Comparison of ENCODE assay signal across 16 cellular contexts in the genomic region with DNA sequence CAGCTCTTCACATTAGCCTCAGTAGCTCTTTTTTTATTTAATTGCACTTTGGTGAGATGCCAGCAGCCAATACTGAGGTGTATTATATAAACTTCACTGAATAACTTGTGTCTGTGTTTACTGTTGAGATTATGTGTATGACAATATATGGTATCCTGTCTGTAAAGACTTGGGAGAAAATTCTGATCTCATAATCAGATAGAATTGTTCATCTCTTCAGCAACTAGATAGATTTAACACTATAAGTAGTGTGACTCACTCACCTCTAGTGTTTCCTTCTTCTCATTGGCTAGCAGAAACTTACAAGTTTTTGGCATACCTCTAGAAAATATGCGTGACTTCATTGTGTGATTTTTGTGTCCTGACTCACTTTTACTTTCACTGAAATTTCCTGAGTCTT.
DNase-seq lines count a peak whose midpoint lies in the region; ATAC-seq and TF ChIP-seq lines count a peak whose summit lies in the region.
"Had no signal": no experiment of that assay in that cellular context is flagged by ENCODE, and none has a peak within 500 bp of the region (broad histone marks: within the 10 kb centered on the region; RNA-seq: fewer than 3 reads in every experiment).

No MANE protein-coding gene starts in this region.

- BruUV-seq in mammary epithelial cell (replicated peaks; lab: Mats Ljungman, UMichigan): no TSS peak

- H3K56ac ChIP-seq in mesendoderm (ENCODE audit: low read length): no peak overlapping the region

- ATAC-seq in HG02798 (IDR thresholded peaks at IDR 0.05; ENCODE audit: poor library complexity, unreplicated experiment) (no peak), HG03432 (IDR thresholded peaks at IDR 0.05; ENCODE audit: unreplicated experiment) (no peak)
- ATAC-seq: T-helper 17 cell had no signal

- H3K4me1 ChIP-seq in mammary epithelial cell (ENCODE audit: insufficient read depth, low read length): peaks cover 23% of the 10 kb centered on the region
- no peaks in the 10 kb centered on the region for H3K4me1 ChIP-seq in mesendoderm (ENCODE audit: control insufficient read depth, low read depth, low read length)
- H3K4me1 ChIP-seq: colonic mucosa, testis had no signal

- H2BK120ac ChIP-seq in mesendoderm (ENCODE audit: low read depth, low read length): no peak overlapping the region

- no peak overlapping the region for H2AFZ ChIP-seq in mammary epithelial cell (ENCODE audit: low read depth, low read length)

- no peak overlapping the region for H2BK15ac ChIP-seq in mesendoderm (replicated peaks; ENCODE audit: low read depth)

- H4K8ac ChIP-seq in mesendoderm (ENCODE audit: low read depth, low read length): no peak overlapping the region

- in situ Hi-C loops in mammary epithelial cell (cut with MboI; ENCODE audit: low sequenced_read_pairs in 2 of 2): no loop called here

- intact Hi-C loops in mammary epithelial cell (cut with micrococcal nuclease): loop anchor here (1.0 kb wide), 3 partner anchors 27 to 68 kb away; a partner anchor contains a TSS

- TF ChIP-seq CTCF in mammary epithelial cell (conservative IDR thresholded peaks at IDR 0.05 in 1 of 2, IDR thresholded peaks at IDR 0.05 in 1 of 2; ENCODE audit: extremely low read depth in 1 of 2, insufficient read depth in 1 of 2, low read depth in 1 of 2, low read length in 2 of 2): no peak
- TF ChIP-seq CTCF in coronary artery (IDR thresholded peaks at IDR 0.05): no peak

- H3K9ac ChIP-seq in mammary epithelial cell (ENCODE audit: insufficient read depth, low read length): peak overlapping the region; percentile 59
- no peak overlapping the region for H3K9ac ChIP-seq in mesendoderm (ENCODE audit: low read length)

- no peak overlapping the region for H3K4ac ChIP-seq in mesendoderm (ENCODE audit: low read depth, low read length)

- H3K18ac ChIP-seq in mesendoderm (ENCODE audit: low read length): no peak overlapping the region

- CTCF ChIA-PET in mammary epithelial cell (lab: Charles Lee; ENCODE audit: low non-redundant PET): no interaction called here

- no peak overlapping the region for H2AK5ac ChIP-seq in mesendoderm (ENCODE audit: low read length)

- H3K4me3 ChIP-seq in mammary epithelial cell (replicated peaks in 1 of 3; ENCODE audit: insufficient read depth in 1 of 3, low read depth in 2 of 3, low read length in 3 of 3) (peak overlapping the region in 1 of 3 experiments; percentile 12), mesendoderm (ENCODE audit: low read length) (no peak overlapping the region), coronary artery (no peak overlapping the region)
- H3K4me3 ChIP-seq: colonic mucosa, testis had no signal

- H3K36me3 ChIP-seq in mammary epithelial cell (ENCODE audit: insufficient read depth, low read length) (no peaks in the 10 kb centered on the region), mesendoderm (ENCODE audit: control insufficient read depth, insufficient read depth, low read length) (no peaks in the 10 kb centered on the region)
- H3K36me3 ChIP-seq: colonic mucosa had no signal

- H4K20me1 ChIP-seq in mammary epithelial cell (ENCODE audit: insufficient read depth, low read length): no peaks in the 10 kb centered on the region

- H3K23ac ChIP-seq in mesendoderm (ENCODE audit: low read length): no peak overlapping the region

- DNase-seq in AG20443 (ENCODE audit: low spot score) (peak; percentile 66), HT1080 (ENCODE audit: low read depth) (peak; percentile 80), mammary epithelial cell (peak; percentile 83), mesendoderm (peak; percentile 75), coronary artery (ENCODE audit: low spot score) (no peak), islet precursor cell (no peak)
- DNase-seq: activated CD8-positive, alpha-beta memory T cell treated with anti-CD3 and anti-CD28 coated beads, Interleukin-2, amount 50 U/mL, for 48 hours; colonic mucosa; DMS153; natural killer cell; NCI-H69; stimulated activated CD4-positive, alpha-beta T cell treated with anti-CD3 and anti-CD28 coated beads, Interleukin-4, amount 100 ng/mL, for 1 hour; T-helper 17 cell; testis had no signal

- H4K5ac ChIP-seq in mesendoderm (ENCODE audit: low read length): no peak overlapping the region

- dilution Hi-C loops in mammary epithelial cell (cut with HindIII; ENCODE audit: low sequenced_read_pairs): no loop called here

- H3K27ac ChIP-seq in mammary epithelial cell (ENCODE audit: insufficient read depth, low read depth, low read length): peak overlapping the region; percentile 92
- H3K27ac ChIP-seq in mesendoderm (ENCODE audit: low read depth, low read length): no peak overlapping the region
- no peak overlapping the region for H3K27ac ChIP-seq in coronary artery
- H3K27ac ChIP-seq: colonic mucosa, testis had no signal

- no peaks in the 10 kb centered on the region for H3K27me3 ChIP-seq in mammary epithelial cell (ENCODE audit: insufficient read depth, low read length)
- no peaks in the 10 kb centered on the region for H3K27me3 ChIP-seq in mesendoderm (ENCODE audit: insufficient read depth, low read length, poor library complexity)
- H3K27me3 ChIP-seq: colonic mucosa, testis had no signal

- no peaks in the 10 kb centered on the region for H3K9me3 ChIP-seq in mammary epithelial cell (replicated peaks; ENCODE audit: insufficient read depth, low read length)
- H3K9me3 ChIP-seq: colonic mucosa, testis had no signal

- H3K79me2 ChIP-seq in mammary epithelial cell (ENCODE audit: insufficient read depth, low read length) (no peaks in the 10 kb centered on the region), mesendoderm (ENCODE audit: control insufficient read depth, insufficient read depth, low read length) (no peaks in the 10 kb centered on the region)

- no peaks in the 10 kb centered on the region for H3K79me1 ChIP-seq in mesendoderm (ENCODE audit: low read length)

- 0% methylated on average over 1 of the region's 1 CpG for WGBS in mammary epithelial cell (ENCODE audit: low coverage, missing lambda C conversion rate)
- WGBS in mesendoderm (ENCODE audit: extremely low coverage, insufficient coverage, low lambda C conversion rate): no CpG with 5 or more reads among the region's 1 CpG

- H3K4me2 ChIP-seq in mammary epithelial cell (ENCODE audit: insufficient read depth, low read depth, low read length) (peak overlapping the region; percentile 80), mesendoderm (ENCODE audit: low read length) (no peak overlapping the region)

- no peak overlapping the region for H2BK5ac ChIP-seq in mesendoderm (ENCODE audit: low read length)

Comparison
In these comparisons a context has a peak if more than half of its experiments do, and no peak if none do; other contexts are left out.
1. DNase-seq: peak in AG20443 (single experiment), HT1080 (single experiment), mammary epithelial cell (single experiment) and mesendoderm (single experiment); none in coronary artery (single experiment) and islet precursor cell (single experiment).